8 cellular contexts compared by ENCODE assay signal in the genomic region with DNA sequence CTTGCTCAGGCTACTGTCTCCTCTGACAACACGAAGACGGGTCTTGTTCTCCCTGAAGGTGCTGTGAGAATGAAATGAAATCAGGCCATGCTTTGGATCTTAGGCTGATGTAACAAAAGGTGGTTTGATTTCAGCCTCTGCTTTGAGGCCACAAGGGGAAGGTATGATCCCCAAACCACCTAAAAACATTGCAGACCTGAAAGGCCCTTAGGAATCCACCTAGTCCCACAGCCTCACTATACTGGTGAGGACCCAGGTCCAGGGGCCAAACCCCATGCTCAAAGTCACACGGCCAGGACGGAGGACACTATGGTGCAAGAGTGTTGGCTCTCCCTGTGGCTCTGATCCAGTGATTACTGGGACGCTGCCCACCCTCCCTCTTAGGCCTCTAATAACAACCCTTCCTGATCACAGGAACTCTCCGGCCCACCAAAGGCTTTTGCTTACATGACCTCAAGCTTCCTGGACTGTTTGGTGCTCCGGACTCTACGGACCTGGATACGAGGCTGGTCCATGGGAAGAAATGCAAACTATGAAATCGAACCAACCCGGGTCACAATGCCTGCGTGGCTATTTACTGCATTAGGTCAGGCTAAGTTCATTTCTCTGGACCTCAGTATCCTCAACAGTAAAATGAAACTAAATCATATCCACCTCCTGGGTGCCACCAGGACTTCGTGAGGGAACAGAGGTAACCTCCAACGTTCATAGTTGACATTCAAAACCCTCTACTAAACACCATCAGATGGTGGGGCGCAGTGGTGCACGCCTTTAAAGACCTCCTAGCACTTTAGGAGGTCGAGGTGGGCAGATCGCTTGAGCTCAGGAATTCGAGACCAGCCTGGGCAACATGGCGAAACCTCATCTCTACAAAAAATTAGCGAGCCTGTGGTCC. TPM values are rescaled to one million over a fixed set of nuclear protein-coding genes. Genes with fewer than 3 reads are reported as not detected.
DNase-seq lines count a peak whose midpoint lies in the region; ATAC-seq and TF ChIP-seq lines count a peak whose summit lies in the region.

No MANE protein-coding gene starts in this region.

- POLR2A ChIA-PET in PC-9 (lab: Charles Lee; ENCODE audit: unreplicated experiment), result interaction anchor here (0.7 kb wide), 1 partner anchor 156 kb away, joined by 5 read pairs; no protein-coding TSS in a partner anchor

- peak overlapping the region; percentile 79 for H3K27ac ChIP-seq in DOHH2 (ENCODE audit: low read depth, low read length)
- H3K27ac ChIP-seq in PC-9, result peak overlapping the region; percentile 99
- peak overlapping the region; percentile 99 for H3K27ac ChIP-seq in epithelial cell of prostate
- peak overlapping the region; percentile 68 for H3K27ac ChIP-seq in osteoblast (ENCODE audit: low read depth, low read length)

- intact Hi-C loops in PC-9 (cut with micrococcal nuclease; ENCODE audit: unreplicated experiment), result loop anchor here (5.0 kb wide), 1 partner anchor 125 kb away; no protein-coding TSS in a partner anchor

- H3K9me2 ChIP-seq in DOHH2 (replicated peaks; ENCODE audit: control insufficient read depth, low read length) (no peaks in the 10 kb centered on the region), PC-9 (ENCODE audit: insufficient read depth) (no peaks in the 10 kb centered on the region)

- H2AFZ ChIP-seq in PC-9, result peak overlapping the region; percentile 86
- H2AFZ ChIP-seq in osteoblast (ENCODE audit: low read length), result peak overlapping the region; percentile 80

- ATAC-seq in HG03342 (IDR thresholded peaks at IDR 0.05; ENCODE audit: unreplicated experiment) (no peak), GM21447 (IDR thresholded peaks at IDR 0.05; ENCODE audit: unreplicated experiment) (no peak)

- H3K4me1 ChIP-seq in DOHH2 (ENCODE audit: control insufficient read depth, low read length), result peaks cover 67% of the 10 kb centered on the region
- H3K4me1 ChIP-seq in PC-9 (replicated peaks; ENCODE audit: insufficient read depth), result peaks cover 49% of the 10 kb centered on the region
- H3K4me1 ChIP-seq in osteoblast (ENCODE audit: insufficient read depth, low read length), result peaks cover 32% of the 10 kb centered on the region

- CTCF ChIA-PET in PC-9 (lab: Charles Lee), result no interaction called here

- no peak for DNase-seq in PC-9
- no peak for DNase-seq in epithelial cell of prostate (ENCODE audit: low read depth, low spot score)
- DNase-seq in osteoblast (ENCODE audit: insufficient read length, low spot score, missing footprints), result no peak
- DNase-seq in midbrain (lab: John Stamatoyannopoulos, UW), result no peak
- no peak for DNase-seq in NCI-H1092 treated with DMSO at 0.1 percent for 48 hours (lab: John Stamatoyannopoulos, UW)

- H3K36me3 ChIP-seq in DOHH2 (ENCODE audit: control insufficient read depth, low read length), result peaks cover 44% of the 10 kb centered on the region
- peaks cover 27% of the 10 kb centered on the region for H3K36me3 ChIP-seq in PC-9 (ENCODE audit: low read depth)
- H3K36me3 ChIP-seq in osteoblast (ENCODE audit: insufficient read depth, low read length), result peaks cover 14% of the 10 kb centered on the region

- TF ChIP-seq CTCF in DOHH2 (IDR thresholded peaks at IDR 0.05; ENCODE audit: low read depth, low read length, poor library complexity, severe bottlenecking) (no peak), PC-9 (conservative IDR thresholded peaks at IDR 0.05) (no peak), osteoblast (IDR thresholded peaks at IDR 0.05; ENCODE audit: extremely low read depth, low read depth, low read length) (no peak)

- BruUV-seq in PC-9 (replicated peaks; lab: Mats Ljungman, UMichigan), result TSS peak; percentile 31

- H3F3A ChIP-seq in DOHH2 (ENCODE audit: control insufficient read depth, insufficient read depth), result peaks cover 23% of the 10 kb centered on the region
- H3F3A ChIP-seq in PC-9 (ENCODE audit: insufficient read depth, low read depth), result peaks cover 32% of the 10 kb centered on the region

- H3K9me3 ChIP-seq in DOHH2 (ENCODE audit: control insufficient read depth, insufficient read depth, low read length) (no peaks in the 10 kb centered on the region), PC-9 (ENCODE audit: insufficient read depth, low read depth) (peaks cover 2% of the 10 kb centered on the region; the same call in 1 of the 2 replicates), osteoblast (ENCODE audit: low read depth, low read length) (no peaks in the 10 kb centered on the region)

- H3K27me3 ChIP-seq in DOHH2 (ENCODE audit: control insufficient read depth, low read length) (no peaks in the 10 kb centered on the region), PC-9 (ENCODE audit: insufficient read depth, low read depth) (no peaks in the 10 kb centered on the region), osteoblast (ENCODE audit: insufficient read depth, low read length) (no peaks in the 10 kb centered on the region)

- H4K20me1 ChIP-seq in DOHH2 (ENCODE audit: control insufficient read depth, insufficient read depth, low read depth, low read length) (peaks cover 13% of the 10 kb centered on the region; the same call in 1 of the 2 replicates), PC-9 (ENCODE audit: insufficient read depth) (peaks cover 9% of the 10 kb centered on the region), osteoblast (ENCODE audit: insufficient read depth, low read length) (peaks cover 14% of the 10 kb centered on the region)

- H3K4me2 ChIP-seq in DOHH2 (ENCODE audit: low read length) (peak overlapping the region; percentile 93), PC-9 (peak overlapping the region; percentile 94), osteoblast (ENCODE audit: insufficient read depth, low read length) (peak overlapping the region; percentile 92)

- H3K4me3 ChIP-seq in DOHH2 (ENCODE audit: low read length) (peak overlapping the region; percentile 95), PC-9 (peak overlapping the region; percentile 83), osteoblast (ENCODE audit: insufficient read depth, low read length) (peak overlapping the region; percentile 83)

- H3K79me2 ChIP-seq in DOHH2 (ENCODE audit: control insufficient read depth, low read length) (peaks cover 66% of the 10 kb centered on the region), PC-9 (ENCODE audit: low read depth) (peaks cover 68% of the 10 kb centered on the region), osteoblast (ENCODE audit: insufficient read depth, low read length) (peaks cover 64% of the 10 kb centered on the region)

RNA-seq across cellular contexts. Expression of gene TRIM25, which starts 1.5 kb away (rescaled TPM):
- 63.8 and 92.8 TPM in 2 replicates for total RNA-seq in PC-9 (2021)
- 46.9 and 49.9 TPM in 2 replicates for total RNA-seq in osteoblast

RNA-seq across cellular contexts. Expression of gene COIL, which starts 48.5 kb away (rescaled TPM):
- total RNA-seq in PC-9 (2021) (14.0 and 19.0 TPM in 2 replicates), osteoblast (11.2 and 11.9 TPM in 2 replicates)
